10 cellular contexts compared by ENCODE assay signal in the genomic region with DNA sequence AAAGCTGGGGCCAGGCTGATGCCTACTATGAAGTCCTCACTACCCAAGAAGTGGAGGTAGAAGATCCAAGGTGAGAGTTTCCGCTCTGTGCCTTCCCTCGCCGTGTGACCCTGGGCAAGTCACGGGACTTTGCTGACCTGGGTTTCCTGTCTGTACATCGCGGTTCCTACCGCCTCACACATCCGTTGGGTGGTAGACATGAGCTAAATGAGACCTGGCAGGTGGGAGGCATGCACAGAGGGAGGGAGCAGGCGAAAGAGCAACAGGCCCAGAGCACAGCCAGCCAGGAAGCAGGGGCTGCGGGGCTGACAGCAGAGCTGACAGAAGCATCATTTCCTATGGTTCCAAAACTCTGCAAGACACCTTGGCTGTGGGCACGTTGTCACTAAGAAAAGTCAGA.
A peak's percentile ranks its signal among the peaks of the same experiment; 100 is the strongest.
DNase-seq lines count a peak whose midpoint lies in the region; ATAC-seq and TF ChIP-seq lines count a peak whose summit lies in the region.
"Had no signal": no experiment of that assay in that cellular context is flagged by ENCODE, and none has a peak within 500 bp of the region (broad histone marks: within the 10 kb centered on the region; RNA-seq: fewer than 3 reads in every experiment).

No MANE protein-coding gene starts in this region.

- peaks cover 64% of the 10 kb centered on the region for H3K36me3 Mint-ChIP-seq in T-helper 2 cell treated with Interferon-gamma antibody and Interleukin-4, amounts not matched to agents 5 μg/mL and 100 μg/mL, for 36 hours (ENCODE audit: low read depth)

- H3K27me3 ChIP-seq in upper lobe of left lung = no peaks in the 10 kb centered on the region
- H3K27me3 ChIP-seq: MG63 had no signal

- TF ChIP-seq POLR2A in upper lobe of left lung (IDR thresholded peaks at IDR 0.05) = peak in 1 of 4 donors; percentile 28

- no peak overlapping the region for H3K27ac ChIP-seq in upper lobe of left lung
- H3K27ac ChIP-seq: SK-N-MC had no signal

- H3K9me3 Mint-ChIP-seq in T-helper 2 cell treated with Interferon-gamma antibody and Interleukin-4, amounts not matched to agents 5 μg/mL and 100 μg/mL, for 36 hours = peaks cover 8% of the 10 kb centered on the region

- no peak for TF ChIP-seq CTCF in upper lobe of left lung (IDR thresholded peaks at IDR 0.05)

- intact Hi-C loops in sciatic nerve (cut with DNase I) = no loop called here

- H3K4me1 ChIP-seq in upper lobe of left lung = peaks cover 25 to 28% (median 25%) of the 10 kb centered on the region in 4 donors

- no peaks in the 10 kb centered on the region for H3K9me3 ChIP-seq in upper lobe of left lung
- H3K9me3 ChIP-seq: MG63 had no signal

- 79 to 80% methylated on average over 11 of the region's 11 CpGs for WGBS in upper lobe of left lung, 2 donors

- ATAC-seq in upper lobe of left lung (ENCODE audit: low FRiP score in 2 of 2) = no peak
- no peak for ATAC-seq in sciatic nerve

- peak overlapping the region; percentile 88 for H3K27ac Mint-ChIP-seq in T-helper 2 cell treated with Interferon-gamma antibody and Interleukin-4, amounts not matched to agents 5 μg/mL and 100 μg/mL, for 36 hours

- H3K27me3 Mint-ChIP-seq in T-helper 2 cell treated with Interferon-gamma antibody and Interleukin-4, amounts not matched to agents 5 μg/mL and 100 μg/mL, for 36 hours (ENCODE audit: low read depth) = no peaks in the 10 kb centered on the region

- peaks cover 77% of the 10 kb centered on the region for H3K4me1 Mint-ChIP-seq in T-helper 2 cell treated with Interferon-gamma antibody and Interleukin-4, amounts not matched to agents 5 μg/mL and 100 μg/mL, for 36 hours (ENCODE audit: low read depth)

- no peak for TF ChIP-seq EP300 in upper lobe of left lung (IDR thresholded peaks at IDR 0.05)

- peak; percentile 81 for DNase-seq in T-helper 2 cell treated with Interferon-gamma antibody and Interleukin-4, amounts not matched to agents 5 μg/mL and 100 μg/mL, for 36 hours (ENCODE audit: low spot score)
- peak; percentile 90 for DNase-seq in activated effector memory CD4-positive, alpha-beta T cell treated with anti-CD3 and anti-CD28 coated beads, Interleukin-2, amount 50 U/mL, for 16 hours
- DNase-seq in stimulated activated CD4-positive, alpha-beta T cell treated with anti-CD3 and anti-CD28 coated beads, Interleukin-12 subunit alpha, Interleukin-12 subunit beta, amount 100 ng/mL, for 4 hours = peak; percentile 54
- peak; percentile 24 to 56 for DNase-seq in upper lobe of left lung
- no peak for DNase-seq in NCI-H1930 (lab: John Stamatoyannopoulos, UW)
- DNase-seq in DMS114 treated with DMSO at 0.1 percent for 48 hours (lab: John Stamatoyannopoulos, UW; ENCODE audit: unreplicated experiment) = no peak
- no peak for DNase-seq in sciatic nerve (ENCODE audit: low spot score)
- no peak for DNase-seq in NCI-H526 treated with DMSO at 0.1 percent for 48 hours (lab: John Stamatoyannopoulos, UW)
- DNase-seq: MG63 had no signal

- peaks cover 0 to 25% (median 19%) of the 10 kb centered on the region in 4 donors for H3K36me3 ChIP-seq in upper lobe of left lung
- H3K36me3 ChIP-seq: MG63 had no signal

- no peak overlapping the region for H3K4me3 ChIP-seq in upper lobe of left lung
- H3K4me3 ChIP-seq: MG63, SK-N-MC had no signal

- peak overlapping the region; percentile 68 for H3K4me3 Mint-ChIP-seq in T-helper 2 cell treated with Interferon-gamma antibody and Interleukin-4, amounts not matched to agents 5 μg/mL and 100 μg/mL, for 36 hours

Comparison
In these comparisons a context has a peak if more than half of its experiments do, and no peak if none do; other contexts are left out.
1. DNase-seq: peak in T-helper 2 cell treated with Interferon-gamma antibody and Interleukin-4, amounts not matched to agents 5 μg/mL and 100 μg/mL, for 36 hours (single experiment), activated effector memory CD4-positive, alpha-beta T cell treated with anti-CD3 and anti-CD28 coated beads, Interleukin-2, amount 50 U/mL, for 16 hours (single experiment), stimulated activated CD4-positive, alpha-beta T cell treated with anti-CD3 and anti-CD28 coated beads, Interleukin-12 subunit alpha, Interleukin-12 subunit beta, amount 100 ng/mL, for 4 hours (single experiment) and upper lobe of left lung (2 of 2); none in NCI-H1930 (0 of 2), DMS114 treated with DMSO at 0.1 percent for 48 hours (single experiment), sciatic nerve (single experiment) and NCI-H526 treated with DMSO at 0.1 percent for 48 hours (single experiment).